In genomic region chr2:64063454-64063853, GRCh38 we compare ENCODE assay signal across 13 cellular contexts. TPM values are rescaled to one million over a fixed set of nuclear protein-coding genes. Genes with fewer than 3 reads are reported as not detected.
A peak's percentile ranks its signal among the peaks of the same experiment; 100 is the strongest.
DNase-seq lines count a peak whose midpoint lies in the region; ATAC-seq and TF ChIP-seq lines count a peak whose summit lies in the region.
"Had no signal": no experiment of that assay in that cellular context is flagged by ENCODE, and none has a peak within 500 bp of the region (broad histone marks: within the 10 kb centered on the region; RNA-seq: fewer than 3 reads in every experiment).

No MANE protein-coding gene starts in this region.

- H3K9me3 ChIP-seq in CD4-positive, alpha-beta memory T cell (ENCODE audit: control insufficient read depth in 1 of 2, low read length in 2 of 2) = no peaks in the 10 kb centered on the region

- H3K36me3 ChIP-seq in CD4-positive, alpha-beta memory T cell (ENCODE audit: insufficient read depth, low read length) = no peaks in the 10 kb centered on the region

- peaks cover 0 to 2% (median 0%) of the 10 kb centered on the region in 8 donors for H3K9me3 Mint-ChIP-seq in CD4-positive, alpha-beta memory T cell
- peaks cover 0 to 11% (median 0%) of the 10 kb centered on the region in 9 donors for H3K9me3 Mint-ChIP-seq in naive thymus-derived CD8-positive, alpha-beta T cell
- H3K9me3 Mint-ChIP-seq: activated T-helper 2 cell treated with anti-CD3 and anti-CD28 coated beads, Interferon-gamma antibody, Interleukin-2, Interleukin-4, amounts not matched to agents 10 μg/mL and 5 μg/mL and 100 μg/mL, durations not matched to agents 14 hours and 24 hours and 36 hours; CD8-positive, alpha-beta memory T cell had no signal

- TF ChIP-seq CTCF in choroid plexus epithelial cell (conservative IDR thresholded peaks at IDR 0.05; ENCODE audit: low read depth, low read length) = no peak

- no peaks in the 10 kb centered on the region for H3K36me3 Mint-ChIP-seq in CD4-positive, alpha-beta memory T cell
- H3K36me3 Mint-ChIP-seq in naive thymus-derived CD8-positive, alpha-beta T cell = no peaks in the 10 kb centered on the region
- H3K36me3 Mint-ChIP-seq: CD8-positive, alpha-beta memory T cell had no signal

- no peaks in the 10 kb centered on the region for H3K27me3 Mint-ChIP-seq in CD4-positive, alpha-beta memory T cell
- H3K27me3 Mint-ChIP-seq in naive thymus-derived CD8-positive, alpha-beta T cell = no peaks in the 10 kb centered on the region

- H3K4me1 ChIP-seq in CD4-positive, alpha-beta memory T cell (ENCODE audit: insufficient read depth, low read length) = peaks cover 19% of the 10 kb centered on the region

- CTCF ChIA-PET in CD4-positive, alpha-beta memory T cell (lab: Charles Lee; ENCODE audit: partially characterized antibody) = interaction anchor here (1.0 to 1.8 kb wide), 3 partner anchors 263 to 425 kb away, joined by 3 to 4 read pairs (median 3); no protein-coding TSS in a partner anchor

- peaks cover 14 to 30% (median 19%) of the 10 kb centered on the region in 4 donors for H3K4me1 Mint-ChIP-seq in CD4-positive, alpha-beta memory T cell
- peaks cover 16 to 33% (median 27%) of the 10 kb centered on the region in 4 donors for H3K4me1 Mint-ChIP-seq in naive thymus-derived CD8-positive, alpha-beta T cell

- DNase-seq in CD4-positive, alpha-beta memory T cell = no peak
- DNase-seq in NCI-H526 (lab: John Stamatoyannopoulos, UW) (peak; percentile 74 to 78), choroid plexus epithelial cell (ENCODE audit: low read depth) (peak; percentile 6), cerebellar cortex (ENCODE audit: low spot score) (no peak), amygdala (lab: John Stamatoyannopoulos, UW) (no peak)
- DNase-seq in naive thymus-derived CD8-positive, alpha-beta T cell = no peak
- DNase-seq: activated CD4-positive, CD25-positive, alpha-beta regulatory T cell; CD8-positive, alpha-beta memory T cell; effector memory CD4-positive, alpha-beta T cell; NCI-H1436 treated with DMSO at 0.1 percent for 48 hours had no signal

- no peaks in the 10 kb centered on the region for H3K27me3 ChIP-seq in CD4-positive, alpha-beta memory T cell (ENCODE audit: insufficient read depth, low read length)

- H3K27ac ChIP-seq in CD4-positive, alpha-beta memory T cell (ENCODE audit: low read depth, low read length) = no peak overlapping the region

- peak overlapping the region in 1 of 8 donors; percentile 53 for H3K4me3 Mint-ChIP-seq in CD4-positive, alpha-beta memory T cell
- peak overlapping the region in 5 of 10 donors; percentile 1 to 33 (median 18) for H3K4me3 Mint-ChIP-seq in naive thymus-derived CD8-positive, alpha-beta T cell

- H3K27ac Mint-ChIP-seq in CD4-positive, alpha-beta memory T cell = peak overlapping the region; percentile 26 to 88 (median 72)
- H3K27ac Mint-ChIP-seq in naive thymus-derived CD8-positive, alpha-beta T cell = peak overlapping the region; percentile 68 to 96 (median 88)

- intact Hi-C loops in CD4-positive, alpha-beta memory T cell (cut with micrococcal nuclease) = no loop called here

- no peak overlapping the region for H3K4me3 ChIP-seq in CD4-positive, alpha-beta memory T cell (ENCODE audit: low read length in 2 of 2)
- no peak overlapping the region for H3K4me3 ChIP-seq in choroid plexus epithelial cell (ENCODE audit: low read depth, low read length)

- POLR2A ChIA-PET in CD4-positive, alpha-beta memory T cell (lab: Charles Lee; ENCODE audit: partially characterized antibody) = interaction anchor here (1.3 kb wide), 1 partner anchor 11 kb away, joined by 3 read pairs; no protein-coding TSS in a partner anchor
- POLR2A ChIA-PET in naive thymus-derived CD8-positive, alpha-beta T cell (lab: Charles Lee) = no interaction called here

- no peak for ATAC-seq in naive thymus-derived CD8-positive, alpha-beta T cell
- ATAC-seq in GM19328 (IDR thresholded peaks at IDR 0.05; ENCODE audit: unreplicated experiment) = no peak
- no peak for ATAC-seq in GM18868 (IDR thresholded peaks at IDR 0.05; ENCODE audit: unreplicated experiment)

RNA-seq across cellular contexts. Expression of gene VPS54, which starts 44.2 kb away (rescaled TPM):
- total RNA-seq in CD4-positive, alpha-beta memory T cell = 10 to 100 TPM; 15.2 to 16.4 TPM
- polyA plus RNA-seq in CD4-positive, alpha-beta memory T cell = 1 to 10 TPM; 4.0 to 9.1 TPM
- total RNA-seq in naive thymus-derived CD8-positive, alpha-beta T cell = 10 to 100 TPM; 12.7 to 13.5 TPM
- 1 to 10 TPM; 3.9 to 9.6 (median 4.1) TPM for polyA plus RNA-seq in naive thymus-derived CD8-positive, alpha-beta T cell

Comparison
In these comparisons a context has a peak if more than half of its experiments do, and no peak if none do; other contexts are left out.
1. DNase-seq: peak in NCI-H526 (2 of 2) and choroid plexus epithelial cell (single experiment); none in CD4-positive, alpha-beta memory T cell (0 of 5), naive thymus-derived CD8-positive, alpha-beta T cell (0 of 10), cerebellar cortex (single experiment) and amygdala (0 of 56).